Comparison of ENCODE assay signal across 21 cellular contexts in the genomic region with DNA sequence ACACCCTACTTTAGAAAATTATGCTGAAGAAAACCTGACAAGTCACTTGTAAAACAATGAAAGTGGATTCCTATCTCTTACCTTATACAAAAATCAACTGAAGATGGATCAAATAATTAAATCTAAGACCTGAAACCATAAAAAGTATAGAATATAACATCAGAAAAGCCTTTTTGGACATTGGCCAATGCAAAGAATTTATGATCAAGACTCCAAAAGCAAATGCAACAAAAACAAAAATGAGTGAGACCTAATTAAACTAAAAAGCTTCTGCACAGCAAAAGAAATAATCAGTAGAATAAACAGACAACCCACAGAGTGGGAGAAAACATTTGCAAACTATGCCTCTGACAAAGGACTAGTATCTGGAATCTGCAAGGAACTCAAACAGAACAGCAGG.
"Had no signal": no experiment of that assay in that cellular context is flagged by ENCODE, and none has a peak within 500 bp of the region (broad histone marks: within the 10 kb centered on the region; RNA-seq: fewer than 3 reads in every experiment).

No MANE protein-coding gene starts in this region.

- ATAC-seq: activated CD4-positive, CD25-positive, alpha-beta regulatory T cell treated with anti-CD3 and anti-CD28 coated beads, Interleukin-2, amount 50 U/mL, for 24 hours; activated CD8-positive, alpha-beta T cell treated with anti-CD3 and anti-CD28 coated beads, Interleukin-2, amount 10 ng/mL, durations not matched to agents 7 days and 5 days had no signal

- H3K27ac ChIP-seq: adrenal gland had no signal

- H3K9ac ChIP-seq: SK-N-SH had no signal

- H3K4me1 ChIP-seq: adrenal gland had no signal

- DNase-seq: activated CD4-positive, alpha-beta T cell treated with anti-CD3 and anti-CD28 coated beads for 4 hours; activated CD8-positive, alpha-beta memory T cell treated with anti-CD3 and anti-CD28 coated beads, Interleukin-2, amount 50 U/mL, for 48 hours; activated CD8-positive, alpha-beta T cell treated with anti-CD3 and anti-CD28 coated beads, Interleukin-2, amount 10 ng/mL, durations not matched to agents 7 days and 5 days; activated naive CD4-positive, alpha-beta T cell treated with anti-CD3 and anti-CD28 coated beads, Interleukin-2, amount 50 U/mL, for 16 hours; activated naive CD8-positive, alpha-beta T cell treated with anti-CD3 and anti-CD28 coated beads, Interleukin-2, amount 10 ng/mL, durations not matched to agents 7 days and 5 days; activated T-cell treated with anti-CD3 and anti-CD28 coated beads, Interleukin-2, amount 50 U/mL, for 1 hour; adrenal gland; anterior cingulate cortex; cerebellar nuclear complex; MG63; MV-4-11; NCI-H1092 treated with DMSO at 0.1 percent for 48 hours; NCI-H1436 treated with DMSO at 0.1 percent for 48 hours; NCI-H187 treated with DMSO at 0.1 percent for 48 hours; NCI-H2081 treated with DMSO at 0.1 percent for 48 hours; NCI-H345; NCI-H510A treated with DMSO at 0.1 percent for 48 hours; NCI-H774; SK-N-SH; SW 1271 had no signal

- H3K27me3 ChIP-seq: adrenal gland, MG63 had no signal

- H3K9me3 ChIP-seq: adrenal gland, MG63, SK-N-SH had no signal

- H3K36me3 ChIP-seq: adrenal gland, MG63 had no signal

- H3K4me2 ChIP-seq: SK-N-SH had no signal

- H3K4me3 ChIP-seq: adrenal gland, MG63 had no signal
